ENCODE assay signal across 1 cellular context in the genomic region with DNA sequence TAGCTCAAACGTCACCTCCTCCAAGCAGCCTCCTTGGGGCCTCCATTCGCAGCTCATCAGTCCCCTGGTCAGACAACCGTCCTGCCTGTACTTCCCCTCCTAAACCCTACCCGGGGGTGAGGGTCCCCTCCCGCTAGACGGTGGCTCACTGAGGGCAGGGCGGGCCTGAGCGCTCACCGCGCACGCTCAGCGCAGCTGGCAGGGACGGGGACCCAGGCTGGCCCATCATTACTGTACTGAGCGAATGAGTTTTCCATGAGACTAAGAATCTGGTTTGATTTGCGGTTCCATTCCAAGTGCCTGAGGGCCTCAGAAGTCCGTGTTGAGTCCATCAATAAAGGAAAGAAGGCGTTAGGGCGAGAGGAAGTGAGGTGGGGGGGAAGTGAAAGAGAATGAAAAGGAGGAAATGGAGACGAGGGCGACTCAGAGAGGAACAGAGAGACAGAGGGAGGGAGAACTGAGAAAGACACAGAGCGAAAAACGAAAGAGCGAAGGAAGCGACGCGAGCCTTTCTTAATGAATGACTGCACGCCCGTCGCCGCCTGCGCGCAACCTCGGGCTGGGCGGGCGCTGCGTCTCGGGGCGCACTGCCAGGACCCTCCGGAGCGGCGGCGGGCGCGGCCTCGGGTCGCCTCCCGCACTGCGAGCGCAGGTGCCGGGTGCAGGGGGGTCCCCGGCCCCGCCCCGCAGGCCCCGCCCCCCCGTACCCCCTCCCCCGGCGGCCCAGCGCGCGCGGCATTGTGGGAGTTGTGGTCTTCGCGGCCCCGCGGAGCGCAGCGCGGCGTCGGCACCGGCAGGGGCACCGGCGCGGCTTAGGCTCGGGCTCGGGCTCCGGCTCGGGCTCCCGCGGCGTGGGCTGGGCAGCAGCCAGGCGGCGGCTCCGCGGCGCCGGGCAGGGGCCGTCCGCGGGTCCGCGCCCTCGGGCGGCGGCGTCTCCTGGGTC.
TF ChIP-seq lines count a peak whose summit lies in the region.

A gene with protein sequence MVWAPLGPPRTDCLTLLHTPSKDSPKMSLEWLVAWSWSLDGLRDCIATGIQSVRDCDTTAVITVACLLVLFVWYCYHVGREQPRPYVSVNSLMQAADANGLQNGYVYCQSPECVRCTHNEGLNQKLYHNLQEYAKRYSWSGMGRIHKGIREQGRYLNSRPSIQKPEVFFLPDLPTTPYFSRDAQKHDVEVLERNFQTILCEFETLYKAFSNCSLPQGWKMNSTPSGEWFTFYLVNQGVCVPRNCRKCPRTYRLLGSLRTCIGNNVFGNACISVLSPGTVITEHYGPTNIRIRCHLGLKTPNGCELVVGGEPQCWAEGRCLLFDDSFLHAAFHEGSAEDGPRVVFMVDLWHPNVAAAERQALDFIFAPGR (plus strand): TSS at position 746 of the 943 bp plus-strand sequence. CDS start 4,356 bp downstream, outside the sequence.

TF ChIP-seq in HepG2, 621 proteins besides CTCF, POLR2A, EP300 and RAD21 (continued from another document):
- TF ChIP-seq, protein P1, sequence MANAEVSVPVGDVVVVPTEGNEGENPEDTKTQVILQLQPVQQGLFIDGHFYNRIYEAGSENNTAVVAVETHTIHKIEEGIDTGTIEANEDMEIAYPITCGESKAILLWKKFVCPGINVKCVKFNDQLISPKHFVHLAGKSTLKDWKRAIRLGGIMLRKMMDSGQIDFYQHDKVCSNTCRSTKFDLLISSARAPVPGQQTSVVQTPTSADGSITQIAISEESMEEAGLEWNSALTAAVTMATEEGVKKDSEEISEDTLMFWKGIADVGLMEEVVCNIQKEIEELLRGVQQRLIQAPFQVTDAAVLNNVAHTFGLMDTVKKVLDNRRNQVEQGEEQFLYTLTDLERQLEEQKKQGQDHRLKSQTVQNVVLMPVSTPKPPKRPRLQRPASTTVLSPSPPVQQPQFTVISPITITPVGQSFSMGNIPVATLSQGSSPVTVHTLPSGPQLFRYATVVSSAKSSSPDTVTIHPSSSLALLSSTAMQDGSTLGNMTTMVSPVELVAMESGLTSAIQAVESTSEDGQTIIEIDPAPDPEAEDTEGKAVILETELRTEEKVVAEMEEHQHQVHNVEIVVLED (CRISPR knock-in tag; IDR thresholded peaks at IDR 0.05; ENCODE audit: borderline replicate concordance), result no peak
- TF ChIP-seq ZFY (CRISPR knock-in tag; IDR thresholded peaks at IDR 0.05) (0 out of 2 replicates have a peak, but pooled peaks have one; percentile 21), RBFOX2 (IDR thresholded peaks at IDR 0.05; ENCODE audit: low read depth, low read length) (no peak), SRSF4 (IDR thresholded peaks at IDR 0.05; ENCODE audit: low read depth, low read length, poor library complexity, severe bottlenecking) (no peak), PLRG1 (conservative IDR thresholded peaks at IDR 0.05) (no peak), ZNF143 (CRISPR knock-in tag; IDR thresholded peaks at IDR 0.05) (peak; percentile 77), ZNF17 (CRISPR knock-in tag; IDR thresholded peaks at IDR 0.05) (no peak), ZNF256 (CRISPR knock-in tag; conservative IDR thresholded peaks at IDR 0.05) (no peak), THAP11 (CRISPR knock-in tag; IDR thresholded peaks at IDR 0.05) (peak; percentile 89), ZNF180 (CRISPR knock-in tag; IDR thresholded peaks at IDR 0.05; ENCODE audit: borderline replicate concordance, low read depth) (no peak), ZNF709 (CRISPR knock-in tag; IDR thresholded peaks at IDR 0.05) (no peak), ZNF296 (CRISPR knock-in tag; conservative IDR thresholded peaks at IDR 0.05) (no peak), ZNF784 (CRISPR knock-in tag; IDR thresholded peaks at IDR 0.05; ENCODE audit: borderline replicate concordance) (no peak), ZNF616 (CRISPR knock-in tag; IDR thresholded peaks at IDR 0.05; ENCODE audit: low read depth) (no peak), PHF21A (CRISPR knock-in tag; IDR thresholded peaks at IDR 0.05) (no peak), NFAT5 (CRISPR knock-in tag; IDR thresholded peaks at IDR 0.05) (no peak), ZNF335 (CRISPR knock-in tag; IDR thresholded peaks at IDR 0.05) (no peak), ZNF687 (CRISPR knock-in tag; IDR thresholded peaks at IDR 0.05) (peak; percentile 23; the same call in 1 of the 2 replicates)
- TF ChIP-seq, protein P2, sequence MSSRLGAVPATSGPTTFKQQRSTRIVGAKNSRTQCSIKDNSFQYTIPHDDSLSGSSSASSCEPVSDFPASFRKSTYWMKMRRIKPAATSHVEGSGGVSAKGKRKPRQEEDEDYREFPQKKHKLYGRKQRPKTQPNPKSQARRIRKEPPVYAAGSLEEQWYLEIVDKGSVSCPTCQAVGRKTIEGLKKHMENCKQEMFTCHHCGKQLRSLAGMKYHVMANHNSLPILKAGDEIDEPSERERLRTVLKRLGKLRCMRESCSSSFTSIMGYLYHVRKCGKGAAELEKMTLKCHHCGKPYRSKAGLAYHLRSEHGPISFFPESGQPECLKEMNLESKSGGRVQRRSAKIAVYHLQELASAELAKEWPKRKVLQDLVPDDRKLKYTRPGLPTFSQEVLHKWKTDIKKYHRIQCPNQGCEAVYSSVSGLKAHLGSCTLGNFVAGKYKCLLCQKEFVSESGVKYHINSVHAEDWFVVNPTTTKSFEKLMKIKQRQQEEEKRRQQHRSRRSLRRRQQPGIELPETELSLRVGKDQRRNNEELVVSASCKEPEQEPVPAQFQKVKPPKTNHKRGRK (CRISPR knock-in tag; IDR thresholded peaks at IDR 0.05), result peak; percentile 90
- TF ChIP-seq, protein P3, sequence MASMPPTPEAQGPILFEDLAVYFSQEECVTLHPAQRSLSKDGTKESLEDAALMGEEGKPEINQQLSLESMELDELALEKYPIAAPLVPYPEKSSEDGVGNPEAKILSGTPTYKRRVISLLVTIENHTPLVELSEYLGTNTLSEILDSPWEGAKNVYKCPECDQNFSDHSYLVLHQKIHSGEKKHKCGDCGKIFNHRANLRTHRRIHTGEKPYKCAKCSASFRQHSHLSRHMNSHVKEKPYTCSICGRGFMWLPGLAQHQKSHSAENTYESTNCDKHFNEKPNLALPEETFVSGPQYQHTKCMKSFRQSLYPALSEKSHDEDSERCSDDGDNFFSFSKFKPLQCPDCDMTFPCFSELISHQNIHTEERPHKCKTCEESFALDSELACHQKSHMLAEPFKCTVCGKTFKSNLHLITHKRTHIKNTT (CRISPR knock-in tag; IDR thresholded peaks at IDR 0.05), result no peak
- TF ChIP-seq, protein P4, sequence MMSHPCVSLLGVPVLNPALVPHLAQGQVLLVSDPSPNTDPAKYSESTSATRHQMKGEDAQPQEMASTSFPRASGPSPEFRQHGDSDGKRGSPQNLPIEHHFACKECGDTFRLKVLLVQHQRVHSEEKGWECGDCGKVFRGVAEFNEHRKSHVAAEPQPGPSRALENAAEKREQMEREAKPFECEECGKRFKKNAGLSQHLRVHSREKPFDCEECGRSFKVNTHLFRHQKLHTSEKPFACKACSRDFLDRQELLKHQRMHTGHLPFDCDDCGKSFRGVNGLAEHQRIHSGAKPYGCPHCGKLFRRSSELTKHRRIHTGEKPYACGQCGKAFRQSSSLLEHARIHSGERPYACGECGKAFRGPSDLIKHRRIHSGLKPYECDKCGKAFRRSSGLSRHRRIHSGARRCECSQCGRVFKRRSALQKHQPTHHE (CRISPR knock-in tag; IDR thresholded peaks at IDR 0.05; ENCODE audit: borderline replicate concordance), result no peak
TF ChIP-seq in HepG2: peak in this region for 10.
